In the genomic region with DNA sequence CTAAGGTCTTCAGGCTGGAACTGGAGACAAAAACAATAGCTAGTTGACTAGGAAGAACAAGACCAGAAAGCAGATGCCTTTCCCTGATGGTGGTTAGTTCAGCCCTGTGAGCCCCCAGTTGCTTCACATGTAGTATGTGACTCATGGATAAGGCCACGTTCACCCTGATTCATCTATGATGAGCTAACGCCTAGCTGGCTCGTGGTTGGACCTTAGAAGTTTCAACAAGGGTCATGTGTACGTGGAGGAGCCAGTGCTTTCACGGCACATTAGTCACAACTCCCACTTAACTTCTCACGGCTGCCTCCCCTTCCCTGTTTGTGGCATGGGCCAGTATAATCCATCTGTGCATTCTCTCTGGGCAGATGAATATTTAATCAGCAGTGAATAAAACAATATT, we compare ENCODE assay signal across 11 cellular contexts. TPM values are rescaled to one million over a fixed set of nuclear protein-coding genes. Genes with fewer than 3 reads are reported as not detected.
DNase-seq lines count a peak whose midpoint lies in the region; ATAC-seq and TF ChIP-seq lines count a peak whose summit lies in the region.
"Had no signal": no experiment of that assay in that cellular context is flagged by ENCODE, and none has a peak within 500 bp of the region (broad histone marks: within the 10 kb centered on the region; RNA-seq: fewer than 3 reads in every experiment).

No MANE protein-coding gene starts in this region.

- H3K36me3 ChIP-seq in left ventricle myocardium inferior (no peaks in the 10 kb centered on the region), suprapubic skin (no peaks in the 10 kb centered on the region)

- H3K4me3 Mint-ChIP-seq in activated CD4-positive, alpha-beta T cell treated with anti-CD3 and anti-CD28 coated beads, Interleukin-2, amount 10 ng/mL, durations not matched to agents 24 days and 14 days = no peak overlapping the region

- 56% methylated on average over 6 of the region's 6 CpGs for WGBS in suprapubic skin

- no peaks in the 10 kb centered on the region for H3K4me1 Mint-ChIP-seq in activated CD4-positive, alpha-beta T cell treated with anti-CD3 and anti-CD28 coated beads, Interleukin-2, amount 10 ng/mL, durations not matched to agents 24 days and 14 days

- intact Hi-C loops in activated CD4-positive, alpha-beta T cell treated with anti-CD3 and anti-CD28 coated beads, Interleukin-2, amount 10 ng/mL, durations not matched to agents 24 days and 14 days (cut with micrococcal nuclease) = no loop called here
- intact Hi-C loops in left ventricle myocardium inferior (cut with micrococcal nuclease) = no loop called here

- TF ChIP-seq POLR2A in suprapubic skin (IDR thresholded peaks at IDR 0.05) = no peak

- no peak overlapping the region for H3K27ac Mint-ChIP-seq in activated CD4-positive, alpha-beta T cell treated with anti-CD3 and anti-CD28 coated beads, Interleukin-2, amount 10 ng/mL, durations not matched to agents 24 days and 14 days

- H3K27me3 ChIP-seq in left ventricle myocardium inferior (ENCODE audit: low read depth) (no peaks in the 10 kb centered on the region), suprapubic skin (no peaks in the 10 kb centered on the region)

- no peaks in the 10 kb centered on the region for H3K9me3 ChIP-seq in left ventricle myocardium inferior (replicated peaks)
- no peaks in the 10 kb centered on the region for H3K9me3 ChIP-seq in suprapubic skin
- H3K9me3 ChIP-seq: A549 had no signal

- no peak for TF ChIP-seq CTCF in left ventricle myocardium inferior (IDR thresholded peaks at IDR 0.05; ENCODE audit: borderline replicate concordance)
- no peak for TF ChIP-seq CTCF in suprapubic skin (IDR thresholded peaks at IDR 0.05)

- H3K27ac ChIP-seq in left ventricle myocardium inferior (replicated peaks) (peak overlapping the region; percentile 35), suprapubic skin (peak overlapping the region; percentile 77)
- H3K27ac ChIP-seq: A549 had no signal

- H3K4me3 ChIP-seq in left ventricle myocardium inferior (no peak overlapping the region), suprapubic skin (no peak overlapping the region)
- H3K4me3 ChIP-seq: A549 had no signal

- no peak for ATAC-seq in GM21619 (IDR thresholded peaks at IDR 0.05; ENCODE audit: unreplicated experiment)
- ATAC-seq in HG03457 (IDR thresholded peaks at IDR 0.05; ENCODE audit: unreplicated experiment) = no peak

- DNase-seq in activated CD4-positive, alpha-beta T cell treated with anti-CD3 and anti-CD28 coated beads for 48 hours = peak; percentile 47
- DNase-seq in activated CD4-positive, alpha-beta T cell treated with anti-CD3 and anti-CD28 coated beads, Interleukin-2, amount 10 ng/mL, durations not matched to agents 24 days and 14 days = no peak
- DNase-seq in amniotic epithelial cell (ENCODE audit: low read depth) (peak; percentile 100), left ventricle myocardium inferior (no peak), suprapubic skin (ENCODE audit: low spot score in 2 of 2) (peak in 1 of 2 donors; percentile 80), T-helper 9 cell (no peak)
- DNase-seq: NCI-H526 treated with DMSO at 0.1 percent for 48 hours, nucleus accumbens had no signal

- no peak for TF ChIP-seq EP300 in suprapubic skin (IDR thresholded peaks at IDR 0.05)

- H3K4me1 ChIP-seq in left ventricle myocardium inferior (peaks cover 19% of the 10 kb centered on the region), suprapubic skin (peaks cover 10% of the 10 kb centered on the region)
- H3K4me1 ChIP-seq: A549 had no signal

- no peaks in the 10 kb centered on the region for H3K27me3 Mint-ChIP-seq in activated CD4-positive, alpha-beta T cell treated with anti-CD3 and anti-CD28 coated beads, Interleukin-2, amount 10 ng/mL, durations not matched to agents 24 days and 14 days

- H3K9me3 Mint-ChIP-seq in activated CD4-positive, alpha-beta T cell treated with anti-CD3 and anti-CD28 coated beads, Interleukin-2, amount 10 ng/mL, durations not matched to agents 24 days and 14 days = no peaks in the 10 kb centered on the region

- no peaks in the 10 kb centered on the region for H3K36me3 Mint-ChIP-seq in activated CD4-positive, alpha-beta T cell treated with anti-CD3 and anti-CD28 coated beads, Interleukin-2, amount 10 ng/mL, durations not matched to agents 24 days and 14 days (ENCODE audit: low read depth)

RNA-seq across cellular contexts. Expression of a gene that starts 20.6 kb away (rescaled TPM):
- total RNA-seq in activated CD4-positive, alpha-beta T cell treated with anti-CD3 and anti-CD28 coated beads, Interleukin-2, amount 10 ng/mL, durations not matched to agents 24 days and 14 days = 0.09 TPM in 1 of 2 replicates, not detected in the other
- total RNA-seq in left ventricle myocardium inferior = 16.4 TPM
- total RNA-seq in suprapubic skin = 10 to 100 TPM in 1 of 4 donors, 1 to 10 TPM in 3; 3.2 to 14.9 (median 5.6) TPM

Comparison
In these comparisons a context has a peak if more than half of its experiments do, and no peak if none do; other contexts are left out.
1. DNase-seq: peak in activated CD4-positive, alpha-beta T cell treated with anti-CD3 and anti-CD28 coated beads for 48 hours (single experiment) and amniotic epithelial cell (single experiment); none in activated CD4-positive, alpha-beta T cell treated with anti-CD3 and anti-CD28 coated beads, Interleukin-2, amount 10 ng/mL, durations not matched to agents 24 days and 14 days (single experiment), left ventricle myocardium inferior (single experiment) and T-helper 9 cell (single experiment).